27 cellular contexts compared by ENCODE assay signal in the genomic region with DNA sequence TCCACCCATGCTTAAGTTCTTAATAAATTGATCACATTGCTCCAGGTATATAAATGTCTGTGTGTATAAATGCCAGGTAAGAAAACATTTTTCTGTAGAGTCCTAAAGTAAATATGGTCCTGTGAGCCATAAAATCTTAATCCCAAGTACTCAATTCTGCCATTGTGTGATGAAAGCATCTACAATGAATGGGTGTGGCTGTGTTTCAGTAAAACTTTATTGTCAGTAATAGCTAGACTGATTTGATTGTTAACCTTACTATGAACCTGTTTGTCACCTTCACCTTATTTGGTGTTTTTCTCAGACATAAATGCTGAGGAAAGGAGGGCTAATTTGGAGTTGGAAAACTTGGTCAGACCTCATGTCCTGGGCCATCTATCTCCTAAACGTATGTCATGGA.
"Had no signal": no experiment of that assay in that cellular context is flagged by ENCODE, and none has a peak within 500 bp of the region (broad histone marks: within the 10 kb centered on the region; RNA-seq: fewer than 3 reads in every experiment).

No MANE protein-coding gene starts in this region.

- H3K4me3 Mint-ChIP-seq: dendritic cell treated with granulocyte-macrophage colony-stimulating factor and Interleukin-4, amounts not matched to agents 40 ng/mL and 50 ng/mL, for 4 days; effector memory CD8-positive, alpha-beta T cell; endodermal cell had no signal

- H3K9me3 Mint-ChIP-seq: dendritic cell treated with granulocyte-macrophage colony-stimulating factor and Interleukin-4, amounts not matched to agents 40 ng/mL and 50 ng/mL, for 4 days; endodermal cell had no signal

- H3K27me3 ChIP-seq: colonic mucosa, dorsolateral prefrontal cortex, esophagus muscularis mucosa, esophagus squamous epithelium, foreskin keratinocyte, gastrocnemius medialis, gastroesophageal sphincter, heart left ventricle, heart right ventricle had no signal

- H3K9me3 ChIP-seq: colonic mucosa, esophagus muscularis mucosa, esophagus squamous epithelium, gastrocnemius medialis had no signal

- H3K4me3 ChIP-seq: colonic mucosa, coronary artery, dorsolateral prefrontal cortex, esophagus muscularis mucosa, esophagus squamous epithelium, gastrocnemius medialis, gastroesophageal sphincter, heart left ventricle, heart right ventricle had no signal

- H3K36me3 ChIP-seq: colonic mucosa, esophagus muscularis mucosa, esophagus squamous epithelium, gastrocnemius medialis, gastroesophageal sphincter, heart left ventricle, heart right ventricle had no signal

- H3K4me1 ChIP-seq: colonic mucosa, esophagus muscularis mucosa, esophagus squamous epithelium, foreskin keratinocyte, gastrocnemius medialis, gastroesophageal sphincter, heart left ventricle, heart right ventricle had no signal

- ATAC-seq: effector memory CD8-positive, alpha-beta T cell; esophagus mucosa; foreskin keratinocyte; gastrocnemius medialis; gastroesophageal sphincter; heart left ventricle; heart right ventricle had no signal

- DNase-seq: colonic mucosa; cortex of kidney; dermis blood vessel endothelial cell; dorsolateral prefrontal cortex; effector CD4-positive, alpha-beta T cell; effector CD8-positive, alpha-beta T cell; effector memory CD4-positive, alpha-beta T cell; effector memory CD8-positive, alpha-beta T cell; endodermal cell; erythroblast; esophagus squamous epithelium; foreskin fibroblast; foreskin keratinocyte; foreskin melanocyte; gastrocnemius medialis; glutamatergic neuron; head of caudate nucleus; heart left ventricle; heart right ventricle had no signal

- H3K27me3 Mint-ChIP-seq: dendritic cell treated with granulocyte-macrophage colony-stimulating factor and Interleukin-4, amounts not matched to agents 40 ng/mL and 50 ng/mL, for 4 days; effector memory CD8-positive, alpha-beta T cell had no signal

- FAIRE-seq: endometrium, endothelial cell of umbilical vein had no signal

- H3K27ac ChIP-seq: colonic mucosa, coronary artery, dorsolateral prefrontal cortex, epithelial cell of prostate, esophagus muscularis mucosa, esophagus squamous epithelium, foreskin keratinocyte, gastrocnemius medialis, gastroesophageal sphincter, heart left ventricle, heart right ventricle had no signal

- H3K27ac Mint-ChIP-seq: dendritic cell treated with granulocyte-macrophage colony-stimulating factor and Interleukin-4, amounts not matched to agents 40 ng/mL and 50 ng/mL, for 4 days; effector memory CD8-positive, alpha-beta T cell; endodermal cell had no signal
